In genomic region chr16:67108489-67108888, GRCh38 we compare ENCODE assay signal across 26 cellular contexts. TPM values are rescaled to one million over a fixed set of nuclear protein-coding genes. Genes with fewer than 3 reads are reported as not detected.
DNase-seq lines count a peak whose midpoint lies in the region; ATAC-seq, FAIRE-seq and TF ChIP-seq lines count a peak whose summit lies in the region.
"Had no signal": no experiment of that assay in that cellular context is flagged by ENCODE, and none has a peak within 500 bp of the region (broad histone marks: within the 10 kb centered on the region; RNA-seq: fewer than 3 reads in every experiment).

No MANE protein-coding gene starts in this region.

- no peaks in the 10 kb centered on the region for H3K36me3 ChIP-seq in Caco-2 (ENCODE audit: control insufficient read depth, insufficient read depth, low read length)
- no peaks in the 10 kb centered on the region for H3K36me3 ChIP-seq in IMR-90 (ENCODE audit: control insufficient read depth, insufficient read depth, low read length)
- H3K36me3 ChIP-seq in endothelial cell of umbilical vein (ENCODE audit: control insufficient read depth in 2 of 2, extremely low read depth in 1 of 2, insufficient read depth in 2 of 2, low read length in 2 of 2): no peaks in the 10 kb centered on the region
- H3K36me3 ChIP-seq: lower lobe of right lung, right atrium auricular region, thyroid gland, uterus had no signal

- peaks cover 14% of the 10 kb centered on the region; the same call in 1 of the 2 replicates for H4K20me1 ChIP-seq in IMR-90 (ENCODE audit: insufficient read depth, low read length)
- H4K20me1 ChIP-seq in endothelial cell of umbilical vein (replicated peaks; ENCODE audit: control insufficient read depth, extremely low read depth, insufficient read depth, low read length): no peaks in the 10 kb centered on the region

- H3K36me3 Mint-ChIP-seq in Caco-2 (ENCODE audit: insufficient read depth, unreplicated experiment): peaks cover 53% of the 10 kb centered on the region
- peaks cover 4% of the 10 kb centered on the region for H3K36me3 Mint-ChIP-seq in osteocyte (ENCODE audit: unreplicated experiment)
- no peaks in the 10 kb centered on the region for H3K36me3 Mint-ChIP-seq in activated T-cell treated with anti-CD3 and anti-CD28 coated beads, Interleukin-2, amount 50 U/mL, for 4 hours (ENCODE audit: insufficient read depth)
- H3K36me3 Mint-ChIP-seq: activated naive CD4-positive, alpha-beta T cell treated with anti-CD3 and anti-CD28 coated beads, Interleukin-2, amount 10 ng/mL, durations not matched to agents 7 days and 5 days; natural killer cell had no signal

- no peak overlapping the region for H3K4me2 ChIP-seq in IMR-90 (ENCODE audit: low read depth, low read length)
- H3K4me2 ChIP-seq in endothelial cell of umbilical vein (ENCODE audit: insufficient read depth, low read length): no peak overlapping the region

- H3K4me3 Mint-ChIP-seq in Caco-2 (ENCODE audit: unreplicated experiment): no peak overlapping the region
- no peak overlapping the region for H3K4me3 Mint-ChIP-seq in osteocyte (ENCODE audit: unreplicated experiment)
- H3K4me3 Mint-ChIP-seq in activated T-cell treated with anti-CD3 and anti-CD28 coated beads, Interleukin-2, amount 50 U/mL, for 4 hours: no peak overlapping the region

- CTCF ChIA-PET in Caco-2 (lab: Charles Lee) (interaction anchor here (0.6 to 0.9 kb wide), 3 partner anchors 67 to 138 kb away, joined by 3 to 6 read pairs (median 3); no protein-coding TSS in a partner anchor), IMR-90 (lab: Yijun Ruan, JAX) (no interaction called here), endothelial cell of umbilical vein (lab: Charles Lee) (interaction anchor here (1.2 kb wide), 1 partner anchor 10 kb away, joined by 4 read pairs; no protein-coding TSS in a partner anchor)

- H3K4me1 ChIP-seq in Caco-2 (peaks cover 32% of the 10 kb centered on the region), IMR-90 (ENCODE audit: control insufficient read depth, insufficient read depth, low read length) (peaks cover 9% of the 10 kb centered on the region), endothelial cell of umbilical vein (ENCODE audit: control insufficient read depth, extremely low read depth, insufficient read depth, low read length) (peaks cover 10% of the 10 kb centered on the region)

- FAIRE-seq in endothelial cell of umbilical vein (lab: Jason Lieb, UNC): peak; percentile 12
- FAIRE-seq: frontal cortex, GM12891 had no signal

- TF ChIP-seq CTCF in Caco-2 (IDR thresholded peaks at IDR 0.05; ENCODE audit: insufficient read depth in 1 of 2, low read depth in 1 of 2, low read length in 1 of 2, severe bottlenecking in 1 of 2, unreplicated experiment in 1 of 2) (no peak), IMR-90 (conservative IDR thresholded peaks at IDR 0.05; ENCODE audit: low read depth, low read length) (no peak), endothelial cell of umbilical vein (IDR thresholded peaks at IDR 0.05; ENCODE audit: extremely low read depth in 1 of 2, insufficient read depth in 1 of 2, low read depth in 1 of 2, low read length in 2 of 2) (no peak), osteocyte (IDR thresholded peaks at IDR 0.05) (no peak)

- H3K14ac ChIP-seq in IMR-90 (replicated peaks; ENCODE audit: low read depth, low read length): no peak overlapping the region

- no peak overlapping the region for H3K4me3 ChIP-seq in Caco-2 (ENCODE audit: low read depth, low read length)
- no peak overlapping the region for H3K4me3 ChIP-seq in IMR-90 (ENCODE audit: insufficient read depth, low read depth, low read length)
- H3K4me3 ChIP-seq in endothelial cell of umbilical vein (replicated peaks in 1 of 3; ENCODE audit: insufficient read depth in 1 of 3, low read depth in 1 of 3, low read length in 3 of 3): no peak overlapping the region

- H3K27ac ChIP-seq in IMR-90 (ENCODE audit: insufficient read depth, low read length) (no peak overlapping the region), endothelial cell of umbilical vein (ENCODE audit: insufficient read depth, low read depth, low read length) (no peak overlapping the region)
- H3K27ac ChIP-seq: parathyroid adenoma had no signal

- BruUV-seq in Caco-2 (replicated peaks; lab: Mats Ljungman, UMichigan): no TSS peak
- BruUV-seq in IMR-90 (replicated peaks; lab: Mats Ljungman, UMichigan): no TSS peak
- BruUV-seq in endothelial cell of umbilical vein (replicated peaks; lab: Mats Ljungman, UMichigan): no TSS peak

- no peak for ATAC-seq in IMR-90 (ENCODE audit: low read depth)
- ATAC-seq in activated T-cell treated with anti-CD3 and anti-CD28 coated beads, Interleukin-2, amount 50 U/mL, for 4 hours: no peak
- ATAC-seq: activated CD4-positive, CD25-positive, alpha-beta regulatory T cell treated with anti-CD3 and anti-CD28 coated beads, Interleukin-2, amount 50 U/mL, for 24 hours; natural killer cell had no signal

- H3K56ac ChIP-seq in IMR-90 (ENCODE audit: extremely low read depth, insufficient read depth, low read length): no peak overlapping the region

- H3K18ac ChIP-seq in IMR-90 (ENCODE audit: low read depth, low read length): no peak overlapping the region

- H2BK120ac ChIP-seq in IMR-90 (ENCODE audit: low read depth, low read length): no peak overlapping the region

- H2AK9ac ChIP-seq in IMR-90 (replicated peaks; ENCODE audit: low read depth, low read length, poor library complexity): no peak overlapping the region

- H3K27me3 ChIP-seq in Caco-2 (replicated peaks; ENCODE audit: control insufficient read depth, insufficient read depth, low read length) (no peaks in the 10 kb centered on the region), IMR-90 (ENCODE audit: control insufficient read depth, insufficient read depth, low read length) (no peaks in the 10 kb centered on the region), endothelial cell of umbilical vein (ENCODE audit: control insufficient read depth in 2 of 2, insufficient read depth in 2 of 2, low read length in 2 of 2) (no peaks in the 10 kb centered on the region)
- H3K27me3 ChIP-seq: dorsolateral prefrontal cortex, right atrium auricular region, thyroid gland, uterus had no signal

- H4K91ac ChIP-seq in IMR-90 (ENCODE audit: insufficient read depth, low read depth, low read length): no peak overlapping the region

- H2BK5ac ChIP-seq in IMR-90 (ENCODE audit: low read depth, low read length, poor library complexity, severe bottlenecking): no peak overlapping the region

- H2AK5ac ChIP-seq in IMR-90 (ENCODE audit: low read depth, low read length): no peak overlapping the region

- peaks cover 23 to 41% of the 10 kb centered on the region in 2 experiments for H3K79me1 ChIP-seq in IMR-90 (ENCODE audit: low read depth in 1 of 2, low read length in 2 of 2)

- H3K27ac Mint-ChIP-seq in Caco-2 (ENCODE audit: unreplicated experiment): peak overlapping the region; percentile 93
- peak overlapping the region; percentile 97 for H3K27ac Mint-ChIP-seq in osteocyte (ENCODE audit: unreplicated experiment)

- dilution Hi-C loops in IMR-90 (cut with HindIII; ENCODE audit: low sequenced_read_pairs, unreplicated experiment) (no loop called here), endothelial cell of umbilical vein (cut with MboI; ENCODE audit: extremely low pct_ligation_motif_present, low sequenced_read_pairs) (no loop called here)

- DNase-seq in Caco-2 (no peak), IMR-90 (no peak), endothelial cell of umbilical vein (ENCODE audit: low read depth, low spot score) (no peak), osteocyte (ENCODE audit: extremely low spot score, unreplicated experiment) (no peak), HPDE6-E6E7 (ENCODE audit: extremely low spot score) (no peak), NCI-H446 treated with DMSO at 0.1 percent for 48 hours (lab: John Stamatoyannopoulos, UW) (no peak)
- no peak for DNase-seq in activated T-cell treated with anti-CD3 and anti-CD28 coated beads, Interleukin-2, amount 50 U/mL, for 4 hours
- DNase-seq: activated CD4-positive, alpha-beta T cell treated with anti-CD3 and anti-CD28 coated beads, Interleukin-2, amount 50 U/mL, for 4 hours; activated naive CD4-positive, alpha-beta T cell treated with anti-CD3 and anti-CD28 coated beads, Interleukin-2, amount 10 ng/mL, durations not matched to agents 7 days and 5 days; DMS153; lower lobe of right lung; natural killer cell; NCI-H1092 treated with DMSO at 0.1 percent for 48 hours; NCI-H1694 treated with DMSO at 0.1 percent for 48 hours; NCI-H510A; stimulated activated CD8-positive, alpha-beta memory T cell treated with anti-CD3 and anti-CD28 coated beads, Interleukin-4, amount 100 ng/mL, for 48 hours; T-helper 2 cell; thyroid gland; uterus had no signal

- 100% methylated on average over 4 of the region's 6 CpGs; no CpG with 5 or more reads in 1 of the 2 experiments for WGBS in IMR-90 (ENCODE audit: extremely low coverage in 2 of 2, insufficient read length in 1 of 2), 2 experiments

- POLR2A ChIA-PET in Caco-2 (lab: Charles Lee) (no interaction called here), IMR-90 (lab: Charles Lee; ENCODE audit: unreplicated experiment) (no interaction called here), endothelial cell of umbilical vein (lab: Charles Lee) (no interaction called here)

- no peak overlapping the region for H2BK20ac ChIP-seq in IMR-90 (ENCODE audit: low read depth, low read length)

- H3K9me3 Mint-ChIP-seq in Caco-2 (ENCODE audit: unreplicated experiment): no peaks in the 10 kb centered on the region
- no peaks in the 10 kb centered on the region for H3K9me3 Mint-ChIP-seq in osteocyte (ENCODE audit: unreplicated experiment)
- no peaks in the 10 kb centered on the region for H3K9me3 Mint-ChIP-seq in activated T-cell treated with anti-CD3 and anti-CD28 coated beads, Interleukin-2, amount 50 U/mL, for 4 hours
- H3K9me3 Mint-ChIP-seq: activated naive CD4-positive, alpha-beta T cell treated with anti-CD3 and anti-CD28 coated beads, Interleukin-2, amount 10 ng/mL, durations not matched to agents 7 days and 5 days; activated T-helper 1 cell treated with anti-CD3 and anti-CD28 coated beads, Interleukin-12 subunit alpha, Interleukin-12 subunit beta, Interleukin-2, Interleukin-4 antibody, amounts not matched to agents 30 ng/mL and 10 ng/mL and 1 ng/mL, durations not matched to agents 14 hours and 24 hours and 36 hours; natural killer cell had no signal

- peaks cover 21% of the 10 kb centered on the region for H3K4me1 Mint-ChIP-seq in Caco-2 (ENCODE audit: low read depth, unreplicated experiment)
- peaks cover 22% of the 10 kb centered on the region for H3K4me1 Mint-ChIP-seq in osteocyte (ENCODE audit: unreplicated experiment)
- H3K4me1 Mint-ChIP-seq in activated T-cell treated with anti-CD3 and anti-CD28 coated beads, Interleukin-2, amount 50 U/mL, for 4 hours (ENCODE audit: low read depth): peaks cover 17% of the 10 kb centered on the region

- H3K79me2 ChIP-seq in endothelial cell of umbilical vein (ENCODE audit: control insufficient read depth, insufficient read depth, low read length): peaks cover 27% of the 10 kb centered on the region

- H3K9me1 ChIP-seq in IMR-90 (ENCODE audit: insufficient read depth, low read length): peaks cover 7% of the 10 kb centered on the region
- H3K9me1 ChIP-seq in endothelial cell of umbilical vein (replicated peaks; ENCODE audit: control insufficient read depth, extremely low read depth, insufficient read depth, low read length): no peaks in the 10 kb centered on the region

- intact Hi-C loops in Caco-2 (cut with micrococcal nuclease; ENCODE audit: unreplicated experiment) (loop anchor here (2.0 kb wide), 3 partner anchors 42 to 132 kb away; partner anchors contain the start of gene B3GNT9), IMR-90 (cut with micrococcal nuclease) (no loop called here), endothelial cell of umbilical vein (cut with micrococcal nuclease) (no loop called here)

- H3K23ac ChIP-seq in IMR-90 (ENCODE audit: low read depth, low read length): no peak overlapping the region

- no peak overlapping the region for H2BK15ac ChIP-seq in IMR-90 (ENCODE audit: low read depth, low read length)

- H3K9ac ChIP-seq in IMR-90 (ENCODE audit: low read depth, low read length) (no peak overlapping the region), endothelial cell of umbilical vein (replicated peaks; ENCODE audit: extremely low read depth, insufficient read depth, low read length) (no peak overlapping the region)

- peak overlapping the region in 1 of 2 experiments; percentile 76; a peak in 1 of 4 replicates for H4K8ac ChIP-seq in IMR-90 (ENCODE audit: low read depth in 2 of 2, low read length in 2 of 2)

- TF ChIP-seq RAD21 in IMR-90 (IDR thresholded peaks at IDR 0.05; ENCODE audit: low read length): no peak

- no peaks in the 10 kb centered on the region for H3K9me3 ChIP-seq in Caco-2
- no peaks in the 10 kb centered on the region for H3K9me3 ChIP-seq in IMR-90 (ENCODE audit: control insufficient read depth, insufficient read depth, low read length)
- H3K9me3 ChIP-seq in endothelial cell of umbilical vein (replicated peaks; ENCODE audit: control insufficient read depth, insufficient read depth, low read length): no peaks in the 10 kb centered on the region
- H3K9me3 ChIP-seq: lower lobe of right lung, right atrium auricular region, thyroid gland, uterus had no signal

- no peak overlapping the region; the same call in 1 of the 2 replicates for H4K5ac ChIP-seq in IMR-90 (ENCODE audit: low read depth, low read length)

- no peak for TF ChIP-seq POLR2A in IMR-90 (IDR thresholded peaks at IDR 0.05; ENCODE audit: low read depth, low read length)
- TF ChIP-seq POLR2A in endothelial cell of umbilical vein (IDR thresholded peaks at IDR 0.05; ENCODE audit: low read depth, low read length): no peak

- no peak overlapping the region for H2AFZ ChIP-seq in IMR-90 (replicated peaks; ENCODE audit: low read length, poor library complexity)
- no peak overlapping the region for H2AFZ ChIP-seq in endothelial cell of umbilical vein (ENCODE audit: low read depth, low read length)

- no peaks in the 10 kb centered on the region for H3K27me3 Mint-ChIP-seq in Caco-2 (ENCODE audit: insufficient read depth, unreplicated experiment)
- no peaks in the 10 kb centered on the region for H3K27me3 Mint-ChIP-seq in osteocyte (ENCODE audit: unreplicated experiment)
- no peaks in the 10 kb centered on the region for H3K27me3 Mint-ChIP-seq in activated T-cell treated with anti-CD3 and anti-CD28 coated beads, Interleukin-2, amount 50 U/mL, for 4 hours (ENCODE audit: low read depth)

- H3K4ac ChIP-seq in IMR-90 (ENCODE audit: low read depth, low read length): peak overlapping the region; percentile 27; the same call in 1 of the 2 replicates

- in situ Hi-C loops in IMR-90 (cut with MboI; ENCODE audit: low sequenced_read_pairs): no loop called here

RNA-seq across cellular contexts. Expression of gene PHAF1, which starts 1.3 kb away (rescaled TPM):
- total RNA-seq in Caco-2 (2022) (34.4 and 38.5 TPM in 2 replicates), IMR-90 (2012; rRNA removed) (13.1 and 14.0 TPM in 2 replicates), endothelial cell of umbilical vein (16.1 and 18.5 TPM in 2 replicates), osteocyte (19.5 and 19.8 TPM in 2 replicates)
- polyA plus RNA-seq in IMR-90 (2012; rRNA removed) (19.8 and 22.5 TPM in 2 replicates), endothelial cell of umbilical vein (21.1 and 21.9 TPM in 2 replicates)
- 7.4 and 11.3 TPM in 2 replicates for polyA plus RNA-seq in IMR-90 (2012; cell fraction: cytosol; rRNA removed)
- polyA plus RNA-seq in IMR-90 (2012; cell fraction: nucleus; rRNA removed; ENCODE audit: low replicate concordance): 26.7 and 31.4 TPM in 2 replicates
- 17.7 and 18.2 TPM in 2 replicates for polyA plus RNA-seq in endothelial cell of umbilical vein (2011; cell fraction: cytosol; rRNA removed)
- polyA plus RNA-seq in endothelial cell of umbilical vein (2011; cell fraction: nucleus; rRNA removed): 39.8 and 41.6 TPM in 2 replicates
- 13.1 and 17.8 TPM in 2 replicates for polyA plus RNA-seq in endothelial cell of umbilical vein (2012)
- 28.1 and 36.1 TPM in 2 replicates for polyA minus RNA-seq in endothelial cell of umbilical vein
- polyA minus RNA-seq in endothelial cell of umbilical vein (2011; cell fraction: cytosol; rRNA and poly(A)+ RNA removed): 21.3 TPM
- 18.6 and 30.4 TPM in 2 replicates for polyA minus RNA-seq in endothelial cell of umbilical vein (2011; cell fraction: nucleus; rRNA and poly(A)+ RNA removed)
- total RNA-seq in activated T-cell treated with anti-CD3 and anti-CD28 coated beads, Interleukin-2, amount 50 U/mL, for 4 hours: 10 to 100 TPM; 17.4 to 19.5 (median 18.6) TPM

RNA-seq across cellular contexts. Expression of gene B3GNT9, which starts 42.3 kb away (rescaled TPM):
- total RNA-seq in Caco-2 (2022) (11.6 and 11.7 TPM in 2 replicates), IMR-90 (2012; rRNA removed) (5.0 and 5.3 TPM in 2 replicates), endothelial cell of umbilical vein (1.6 and 4.0 TPM in 2 replicates), osteocyte (44.1 and 44.9 TPM in 2 replicates)
- polyA plus RNA-seq in IMR-90 (2012; rRNA removed) (12.0 and 13.3 TPM in 2 replicates), endothelial cell of umbilical vein (6.4 and 6.8 TPM in 2 replicates)
- polyA plus RNA-seq in IMR-90 (2012; cell fraction: cytosol; rRNA removed): 19.3 and 27.2 TPM in 2 replicates
- 18.2 and 30.1 TPM in 2 replicates for polyA plus RNA-seq in IMR-90 (2012; cell fraction: nucleus; rRNA removed; ENCODE audit: low replicate concordance)
- 3.6 and 3.9 TPM in 2 replicates for polyA plus RNA-seq in endothelial cell of umbilical vein (2011; cell fraction: cytosol; rRNA removed)
- 3.1 and 3.2 TPM in 2 replicates for polyA plus RNA-seq in endothelial cell of umbilical vein (2011; cell fraction: nucleus; rRNA removed)
- 1.8 and 3.2 TPM in 2 replicates for polyA plus RNA-seq in endothelial cell of umbilical vein (2012)
- polyA minus RNA-seq in endothelial cell of umbilical vein: 6.5 and 7.6 TPM in 2 replicates
- polyA minus RNA-seq in endothelial cell of umbilical vein (2011; cell fraction: cytosol; rRNA and poly(A)+ RNA removed): 7.0 TPM
- 1.4 and 2.5 TPM in 2 replicates for polyA minus RNA-seq in endothelial cell of umbilical vein (2011; cell fraction: nucleus; rRNA and poly(A)+ RNA removed)
- total RNA-seq in activated T-cell treated with anti-CD3 and anti-CD28 coated beads, Interleukin-2, amount 50 U/mL, for 4 hours: 1 to 10 TPM; 1.3 to 1.9 (median 1.3) TPM

RNA-seq across cellular contexts. Expression of gene TRADD, which starts 51.2 kb away (rescaled TPM):
- total RNA-seq in Caco-2 (2022) (16.8 and 18.3 TPM in 2 replicates), IMR-90 (2012; rRNA removed) (8.1 and 8.6 TPM in 2 replicates), endothelial cell of umbilical vein (15.2 and 17.4 TPM in 2 replicates), osteocyte (13.4 and 14.1 TPM in 2 replicates)
- polyA plus RNA-seq in IMR-90 (2012; rRNA removed) (14.6 and 18.6 TPM in 2 replicates), endothelial cell of umbilical vein (22.6 and 23.3 TPM in 2 replicates)
- 24.3 and 38.7 TPM in 2 replicates for polyA plus RNA-seq in IMR-90 (2012; cell fraction: cytosol; rRNA removed)
- polyA plus RNA-seq in IMR-90 (2012; cell fraction: nucleus; rRNA removed; ENCODE audit: low replicate concordance): 32.6 and 82.1 TPM in 2 replicates
- polyA plus RNA-seq in endothelial cell of umbilical vein (2011; cell fraction: cytosol; rRNA removed): 11.2 and 16.3 TPM in 2 replicates
- 16.4 and 19.0 TPM in 2 replicates for polyA plus RNA-seq in endothelial cell of umbilical vein (2011; cell fraction: nucleus; rRNA removed)
- 12.3 and 21.4 TPM in 2 replicates for polyA plus RNA-seq in endothelial cell of umbilical vein (2012)
- polyA minus RNA-seq in endothelial cell of umbilical vein: 5.5 and 5.9 TPM in 2 replicates
- polyA minus RNA-seq in endothelial cell of umbilical vein (2011; cell fraction: cytosol; rRNA and poly(A)+ RNA removed): 3.2 TPM
- 3.7 and 4.8 TPM in 2 replicates for polyA minus RNA-seq in endothelial cell of umbilical vein (2011; cell fraction: nucleus; rRNA and poly(A)+ RNA removed)
- 10 to 100 TPM; 16.0 to 20.3 (median 17.4) TPM for total RNA-seq in activated T-cell treated with anti-CD3 and anti-CD28 coated beads, Interleukin-2, amount 50 U/mL, for 4 hours

RNA-seq across cellular contexts. Expression of gene FBXL8, which starts 51.3 kb away (rescaled TPM):
- total RNA-seq in Caco-2 (2022): 27.6 and 31.5 TPM in 2 replicates
- 1.9 and 2.3 TPM in 2 replicates for total RNA-seq in IMR-90 (2012; rRNA removed)
- 12.5 and 14.5 TPM in 2 replicates for polyA plus RNA-seq in IMR-90 (2012; rRNA removed)
- 6.2 and 16.3 TPM in 2 replicates for polyA plus RNA-seq in IMR-90 (2012; cell fraction: cytosol; rRNA removed)
- polyA plus RNA-seq in IMR-90 (2012; cell fraction: nucleus; rRNA removed; ENCODE audit: low replicate concordance): 88.4 and 231 TPM in 2 replicates
- total RNA-seq in endothelial cell of umbilical vein: 5.4 and 7.0 TPM in 2 replicates
- polyA plus RNA-seq in endothelial cell of umbilical vein: 7.4 and 12.8 TPM in 2 replicates
- 2.3 and 3.7 TPM in 2 replicates for polyA plus RNA-seq in endothelial cell of umbilical vein (2011; cell fraction: cytosol; rRNA removed)
- polyA plus RNA-seq in endothelial cell of umbilical vein (2011; cell fraction: nucleus; rRNA removed): 23.9 and 29.6 TPM in 2 replicates
- 2.9 and 4.3 TPM in 2 replicates for polyA plus RNA-seq in endothelial cell of umbilical vein (2012)
- 2.4 and 3.6 TPM in 2 replicates for polyA minus RNA-seq in endothelial cell of umbilical vein
- polyA minus RNA-seq in endothelial cell of umbilical vein (2011; cell fraction: cytosol; rRNA and poly(A)+ RNA removed): 4.7 TPM
- polyA minus RNA-seq in endothelial cell of umbilical vein (2011; cell fraction: nucleus; rRNA and poly(A)+ RNA removed): 2.4 and 10.0 TPM in 2 replicates
- total RNA-seq in osteocyte: 12.8 and 15.5 TPM in 2 replicates
- 1 to 10 TPM; 4.8 to 8.9 (median 6.1) TPM for total RNA-seq in activated T-cell treated with anti-CD3 and anti-CD28 coated beads, Interleukin-2, amount 50 U/mL, for 4 hours

RNA-seq across cellular contexts. Expression of gene HSF4, which starts 56.1 kb away (rescaled TPM):
- total RNA-seq in Caco-2 (2022) (39.4 and 52.0 TPM in 2 replicates), IMR-90 (2012; rRNA removed) (0.54 and 0.83 TPM in 2 replicates), endothelial cell of umbilical vein (4.7 and 5.5 TPM in 2 replicates), osteocyte (19.6 and 22.3 TPM in 2 replicates)
- polyA plus RNA-seq in IMR-90 (2012; rRNA removed) (6.7 and 7.5 TPM in 2 replicates), endothelial cell of umbilical vein (4.8 and 7.9 TPM in 2 replicates)
- 0.50 and 2.0 TPM in 2 replicates for polyA plus RNA-seq in IMR-90 (2012; cell fraction: cytosol; rRNA removed)
- polyA plus RNA-seq in IMR-90 (2012; cell fraction: nucleus; rRNA removed; ENCODE audit: low replicate concordance): 125 and 166 TPM in 2 replicates
- 0.41 and 0.61 TPM in 2 replicates for polyA plus RNA-seq in endothelial cell of umbilical vein (2011; cell fraction: cytosol; rRNA removed)
- polyA plus RNA-seq in endothelial cell of umbilical vein (2011; cell fraction: nucleus; rRNA removed): 54.5 and 61.7 TPM in 2 replicates
- polyA plus RNA-seq in endothelial cell of umbilical vein (2012): 2.7 and 9.2 TPM in 2 replicates
- polyA minus RNA-seq in endothelial cell of umbilical vein: 0.49 and 3.3 TPM in 2 replicates
- 2.7 TPM for polyA minus RNA-seq in endothelial cell of umbilical vein (2011; cell fraction: cytosol; rRNA and poly(A)+ RNA removed)
- polyA minus RNA-seq in endothelial cell of umbilical vein (2011; cell fraction: nucleus; rRNA and poly(A)+ RNA removed): 3.3 and 13.7 TPM in 2 replicates
- 1 to 10 TPM; 2.8 to 6.1 (median 4.0) TPM for total RNA-seq in activated T-cell treated with anti-CD3 and anti-CD28 coated beads, Interleukin-2, amount 50 U/mL, for 4 hours
